In the genomic region with DNA sequence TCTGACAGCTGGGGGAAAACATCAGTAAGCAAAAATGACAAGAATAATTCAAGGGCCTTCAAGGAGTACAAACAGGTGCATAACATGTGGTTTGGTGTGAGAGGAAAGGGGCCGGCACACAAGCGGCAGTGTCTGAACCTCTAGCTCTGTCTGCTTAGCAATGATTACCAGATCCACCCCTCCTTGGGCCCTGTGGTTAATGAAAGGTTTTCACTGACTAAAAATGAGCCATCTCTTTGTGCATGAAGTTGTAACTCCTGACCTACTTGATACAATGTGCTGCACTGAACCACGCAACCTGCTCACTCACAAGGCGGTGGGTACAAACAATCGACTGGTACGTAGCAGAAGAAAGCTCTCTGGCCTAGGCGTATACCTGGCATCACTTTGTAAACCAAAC, we compare ENCODE assay signal across 9 cellular contexts. TPM values are rescaled to one million over a fixed set of nuclear protein-coding genes. Genes with fewer than 3 reads are reported as not detected.
DNase-seq lines count a peak whose midpoint lies in the region; ATAC-seq and FAIRE-seq lines count a peak whose summit lies in the region.
"Had no signal": no experiment of that assay in that cellular context is flagged by ENCODE, and none has a peak within 500 bp of the region (broad histone marks: within the 10 kb centered on the region; RNA-seq: fewer than 3 reads in every experiment).

No MANE protein-coding gene starts in this region.

- peak overlapping the region; percentile 38 to 90 (median 80) for H3K4me3 Mint-ChIP-seq in CD4-positive, alpha-beta memory T cell
- H3K4me3 Mint-ChIP-seq: neural crest cell had no signal

- H3K36me3 ChIP-seq in CD4-positive, alpha-beta memory T cell (ENCODE audit: insufficient read depth, low read length), result peaks cover 4% of the 10 kb centered on the region
- H3K36me3 ChIP-seq in neuronal stem cell (replicated peaks in 1 of 2; ENCODE audit: control insufficient read depth in 2 of 2, insufficient read depth in 2 of 2, low read length in 2 of 2), result peaks cover 0 to 4% of the 10 kb centered on the region in 2 donors

- no peak overlapping the region for H3K14ac ChIP-seq in neuronal stem cell (ENCODE audit: low read length)

- H3K18ac ChIP-seq in neuronal stem cell (ENCODE audit: low read length), result no peak overlapping the region

- H3K27ac Mint-ChIP-seq in CD4-positive, alpha-beta memory T cell, result peak overlapping the region; percentile 94 to 99 (median 97)

- no peak overlapping the region for H3K23ac ChIP-seq in neuronal stem cell (ENCODE audit: low read depth, low read length, poor library complexity)

- no peaks in the 10 kb centered on the region for H3K9me3 Mint-ChIP-seq in CD4-positive, alpha-beta memory T cell
- H3K9me3 Mint-ChIP-seq: neural crest cell had no signal

- no peak overlapping the region for H2AK5ac ChIP-seq in neuronal stem cell (ENCODE audit: low read depth, low read length)

- H3K4me3 ChIP-seq in CD4-positive, alpha-beta memory T cell (ENCODE audit: low read length in 2 of 2), result peak overlapping the region in 1 of 2 donors; percentile 27
- H3K4me3 ChIP-seq in neuronal stem cell (ENCODE audit: low read length in 2 of 2), result no peak overlapping the region

- H3K27me3 ChIP-seq in CD4-positive, alpha-beta memory T cell (ENCODE audit: insufficient read depth, low read length), result no peaks in the 10 kb centered on the region
- no peaks in the 10 kb centered on the region for H3K27me3 ChIP-seq in neuronal stem cell (ENCODE audit: control insufficient read depth in 3 of 3, insufficient read depth in 3 of 3, low read depth in 1 of 3, low read length in 3 of 3)

- H3K27me3 Mint-ChIP-seq in CD4-positive, alpha-beta memory T cell, result no peaks in the 10 kb centered on the region

- H2BK15ac ChIP-seq in neuronal stem cell (ENCODE audit: low read length), result no peak overlapping the region

- H3K79me1 ChIP-seq in neuronal stem cell (ENCODE audit: low read depth, low read length), result peaks cover 2% of the 10 kb centered on the region

- no peak overlapping the region for H4K91ac ChIP-seq in neuronal stem cell (ENCODE audit: low read depth, low read length, poor library complexity)

- intact Hi-C loops in CD4-positive, alpha-beta memory T cell (cut with micrococcal nuclease), result loop anchor here (1.0 kb wide), 2 partner anchors 9 to 13 kb away; no protein-coding TSS in a partner anchor

- no peaks in the 10 kb centered on the region for H3K9me3 ChIP-seq in CD4-positive, alpha-beta memory T cell (ENCODE audit: control insufficient read depth in 1 of 2, low read length in 2 of 2)
- H3K9me3 ChIP-seq in neuronal stem cell (replicated peaks in 1 of 2; ENCODE audit: control insufficient read depth in 2 of 2, insufficient read depth in 1 of 2, low read depth in 1 of 2, low read length in 2 of 2), result no peaks in the 10 kb centered on the region

- WGBS in neuronal stem cell (ENCODE audit: extremely low coverage in 2 of 2, insufficient read length in 2 of 2, insufficient replicate concordance in 1 of 2), 2 donors, result no CpG with 5 or more reads among the region's 7 CpGs

- no peak overlapping the region for H2BK12ac ChIP-seq in neuronal stem cell (ENCODE audit: low read length)

- H2AFZ ChIP-seq in neuronal stem cell (ENCODE audit: low read length), result no peak overlapping the region

- no peak overlapping the region for H3K4me2 ChIP-seq in neuronal stem cell (ENCODE audit: insufficient read depth, low read length, poor library complexity, severe bottlenecking)

- POLR2A ChIA-PET in CD4-positive, alpha-beta memory T cell (lab: Charles Lee; ENCODE audit: partially characterized antibody), result interaction anchor here (0.9 to 8.2 kb wide), 14 partner anchors 10 to 334 kb away, joined by 3 to 314 read pairs (median 6); partner anchors contain the start of genes FAM117A, KAT7, PHB1 and SLC35B1

- peaks cover 27 to 49% of the 10 kb centered on the region in 2 donors for H3K36me3 Mint-ChIP-seq in CD4-positive, alpha-beta memory T cell

- no peak overlapping the region for H4K8ac ChIP-seq in neuronal stem cell (ENCODE audit: low read depth, low read length)

- no peak overlapping the region for H2BK5ac ChIP-seq in neuronal stem cell (ENCODE audit: low read length)

- no peak overlapping the region for H2BK120ac ChIP-seq in neuronal stem cell (ENCODE audit: low read depth, low read length)

- peaks cover 97% of the 10 kb centered on the region for H3K4me1 ChIP-seq in CD4-positive, alpha-beta memory T cell (ENCODE audit: insufficient read depth, low read length)
- no peaks in the 10 kb centered on the region for H3K4me1 ChIP-seq in neuronal stem cell (ENCODE audit: control insufficient read depth in 2 of 2, insufficient read depth in 1 of 2, low read depth in 1 of 2, low read length in 2 of 2)

- DNase-seq in CD4-positive, alpha-beta memory T cell, result peak; percentile 74 to 91 (median 80)
- DNase-seq in NCI-H187 (lab: John Stamatoyannopoulos, UW) (peak; percentile 12 to 13), neuronal stem cell (ENCODE audit: low spot score) (no peak), NCI-H128 (lab: John Stamatoyannopoulos, UW; ENCODE audit: unreplicated experiment) (no peak), frontal cortex (ENCODE audit: low spot score in 2 of 2) (no peak)
- peak; percentile 49 for DNase-seq in activated gamma-delta T cell treated with anti-CD3 and anti-CD28 coated beads, Interleukin-2, amount 50 U/mL, for 16 hours (ENCODE audit: low read depth)
- DNase-seq in stimulated activated CD8-positive, alpha-beta memory T cell treated with anti-CD3 and anti-CD28 coated beads, Interleukin-2, amount 100 ng/mL, for 48 hours (ENCODE audit: low read depth in 2 of 2), result peak; percentile 20 to 24

- H3K27ac ChIP-seq in CD4-positive, alpha-beta memory T cell (ENCODE audit: low read depth, low read length), result peak overlapping the region; percentile 89
- no peak overlapping the region for H3K27ac ChIP-seq in neuronal stem cell (replicated peaks; ENCODE audit: low read length)

- no peak overlapping the region for H3K9ac ChIP-seq in neuronal stem cell (ENCODE audit: low read depth, low read length, poor library complexity)

- FAIRE-seq in frontal cortex (lab: Jason Lieb, UNC), result no peak

- H3K4ac ChIP-seq in neuronal stem cell (ENCODE audit: low read length), result no peak overlapping the region

- peak; percentile 71 for ATAC-seq in GM21576 (IDR thresholded peaks at IDR 0.05; ENCODE audit: unreplicated experiment)

- CTCF ChIA-PET in CD4-positive, alpha-beta memory T cell (lab: Charles Lee; ENCODE audit: partially characterized antibody), result interaction anchor here (1.3 to 4.4 kb wide), 9 partner anchors 9 to 248 kb away, joined by 3 to 29 read pairs (median 17); partner anchors contain the start of gene FAM117A

- H3K4me1 Mint-ChIP-seq in CD4-positive, alpha-beta memory T cell, result peaks cover 56 to 91% (median 76%) of the 10 kb centered on the region in 4 donors
- H3K4me1 Mint-ChIP-seq: neural crest cell had no signal

RNA-seq across cellular contexts. Expression of gene FAM117A, which starts 15.1 kb away (rescaled TPM):
- 100 to 1,000 TPM in 1 of 2 experiments, 10 to 100 TPM in 1; 95.1 to 102 TPM for total RNA-seq in CD4-positive, alpha-beta memory T cell
- polyA plus RNA-seq in CD4-positive, alpha-beta memory T cell, result 10 to 100 TPM; 61.2 to 73.4 TPM
- 29.5 TPM for polyA plus RNA-seq in neuronal stem cell (2013, experiment 1 of 2)
- polyA plus RNA-seq in neuronal stem cell (2013, experiment 2 of 2), result 29.5 TPM
- 0.82 TPM for total RNA-seq in frontal cortex

RNA-seq across cellular contexts. Expression of gene KAT7, which starts 39.7 kb away (rescaled TPM):
- 100 to 1,000 TPM; 115 to 120 TPM for total RNA-seq in CD4-positive, alpha-beta memory T cell
- 10 to 100 TPM; 37.6 to 55.3 TPM for polyA plus RNA-seq in CD4-positive, alpha-beta memory T cell
- polyA plus RNA-seq in neuronal stem cell (2013, experiment 1 of 2), result 94.8 TPM
- 94.3 TPM for polyA plus RNA-seq in neuronal stem cell (2013, experiment 2 of 2)
- 32.2 TPM for total RNA-seq in frontal cortex

RNA-seq across cellular contexts. Expression of gene SLC35B1, which starts 41.0 kb away (rescaled TPM):
- total RNA-seq in CD4-positive, alpha-beta memory T cell, result 10 to 100 TPM; 48.4 to 52.1 TPM
- 10 to 100 TPM; 30.8 to 38.9 TPM for polyA plus RNA-seq in CD4-positive, alpha-beta memory T cell
- 40.3 TPM for polyA plus RNA-seq in neuronal stem cell (2013, experiment 1 of 2)
- 40.1 TPM for polyA plus RNA-seq in neuronal stem cell (2013, experiment 2 of 2)
- total RNA-seq in frontal cortex, result 56.7 TPM

Comparison
In these comparisons a context has a peak if more than half of its experiments do, and no peak if none do; other contexts are left out.
1. DNase-seq: peak in CD4-positive, alpha-beta memory T cell (5 of 5), NCI-H187 (2 of 2), activated gamma-delta T cell treated with anti-CD3 and anti-CD28 coated beads, Interleukin-2, amount 50 U/mL, for 16 hours (single experiment) and stimulated activated CD8-positive, alpha-beta memory T cell treated with anti-CD3 and anti-CD28 coated beads, Interleukin-2, amount 100 ng/mL, for 48 hours (2 of 2); none in neuronal stem cell (single experiment), NCI-H128 (single experiment) and frontal cortex (0 of 2).
2. RNA of gene FAM117A, which starts 15.1 kb away (total RNA-seq): 95.1 to 102 TPM in CD4-positive, alpha-beta memory T cell; 0.82 TPM in frontal cortex (single experiment); every median in the first group is over 10 times any median in the second.